Comparison of ENCODE assay signal across 10 cellular contexts in genomic region chr9:29199975-29200374, GRCh38. TPM values are rescaled to one million over a fixed set of nuclear protein-coding genes. Genes with fewer than 3 reads are reported as not detected.
"Had no signal": no experiment of that assay in that cellular context is flagged by ENCODE, and none has a peak within 500 bp of the region (broad histone marks: within the 10 kb centered on the region; RNA-seq: fewer than 3 reads in every experiment).

No MANE protein-coding gene starts in this region.

- H3K27me3 Mint-ChIP-seq: IgD-negative memory B cell had no signal

- H3K36me3 Mint-ChIP-seq: IgD-negative memory B cell had no signal

- H3K9me3 Mint-ChIP-seq: HFFc6 had no signal

- H3K4me3 Mint-ChIP-seq: HFFc6, IgD-negative memory B cell had no signal

- H3K9me3 ChIP-seq: HAP-1 had no signal

- H3K9ac ChIP-seq: GM23248 had no signal

- ATAC-seq: HCT116, HepG2 had no signal

- DNase-seq: GM23248, GOT3, H7, HFFc6, KBM-7 had no signal

- H3K27ac Mint-ChIP-seq: HFFc6, IgD-negative memory B cell had no signal

- H2AFZ ChIP-seq: GM23248 had no signal

- FAIRE-seq: HepG2 had no signal

- H3K4me3 ChIP-seq: GM23248, HAP-1 had no signal

- H3K4me1 Mint-ChIP-seq: IgD-negative memory B cell had no signal

- H3K27ac ChIP-seq: GM23248, HL-60 had no signal

- H3K36me3 ChIP-seq: HAP-1 had no signal

- H3K4me1 ChIP-seq: HAP-1 had no signal

RNA-seq across cellular contexts. Expression of gene LINGO2, which starts 13.4 kb away (rescaled TPM):
- total RNA-seq: GM23248, HepG2, HFFc6 had no signal
- polyA plus RNA-seq: GM23248, HepG2, IgD-negative memory B cell had no signal
